9 cellular contexts compared by ENCODE assay signal in the genomic region with DNA sequence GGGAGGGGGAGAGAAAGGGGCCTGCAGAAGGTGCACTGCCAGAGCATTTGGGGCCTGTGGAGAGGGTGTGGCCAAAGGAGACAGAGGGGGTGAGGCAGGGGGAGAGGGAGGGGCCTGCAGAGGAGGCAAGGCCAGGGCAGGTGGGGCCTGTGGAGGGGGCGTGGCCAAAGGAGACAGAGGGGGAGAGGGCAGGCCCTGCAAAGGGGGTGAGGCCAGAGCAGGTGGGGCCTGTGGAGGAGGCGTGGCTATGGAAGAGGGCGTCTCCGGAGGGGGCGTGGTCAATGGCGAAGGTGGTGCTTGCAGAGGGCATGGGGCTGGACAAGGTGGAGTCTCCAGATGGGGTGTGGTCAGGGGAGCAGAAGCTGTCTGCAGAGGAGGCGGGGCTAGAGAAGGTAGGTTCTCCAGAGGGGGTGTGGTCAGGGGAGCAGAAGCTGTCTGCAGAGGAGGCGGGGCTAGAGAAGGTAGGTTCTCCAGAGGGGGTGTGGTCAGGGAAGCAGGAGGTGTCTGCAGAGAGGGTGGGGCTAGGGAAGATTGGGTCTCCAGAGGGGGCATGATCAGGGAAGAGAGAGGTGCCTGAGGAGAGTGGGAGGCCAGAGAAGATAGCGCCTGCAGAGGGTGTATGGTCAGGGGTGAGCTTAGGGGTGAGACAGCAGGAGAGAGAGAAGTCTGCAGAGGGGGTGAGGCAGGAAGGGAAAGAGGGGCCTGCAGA. TPM values are rescaled to one million over a fixed set of nuclear protein-coding genes. Genes with fewer than 3 reads are reported as not detected.
DNase-seq lines count a peak whose midpoint lies in the region; ATAC-seq, FAIRE-seq and TF ChIP-seq lines count a peak whose summit lies in the region.
"Had no signal": no experiment of that assay in that cellular context is flagged by ENCODE, and none has a peak within 500 bp of the region (broad histone marks: within the 10 kb centered on the region; RNA-seq: fewer than 3 reads in every experiment).

No MANE protein-coding gene starts in this region.

- 74% methylated on average over 9 of the region's 9 CpGs for WGBS in right cardiac atrium

- no peak overlapping the region for H3K27ac ChIP-seq in OCI-LY3 (ENCODE audit: low read length)
- no peak overlapping the region for H3K27ac ChIP-seq in right cardiac atrium (ENCODE audit: low read length)
- H3K27ac ChIP-seq: heart right ventricle had no signal

- no peak overlapping the region for H3K27ac Mint-ChIP-seq in activated T-helper 17 cell treated with anti-CD3 and anti-CD28 coated beads, Interleukin-2, amount 50 U/mL, for 72 hours
- H3K27ac Mint-ChIP-seq in stimulated activated naive B cell treated with anti-CD40 and anti-IgM and Interleukin-4, amounts not matched to agents 10 μg/mL and 1 μg/mL and 100 μg/mL, for 72 hours, result peak overlapping the region; percentile 83

- H3K9me3 Mint-ChIP-seq in activated T-helper 17 cell treated with anti-CD3 and anti-CD28 coated beads, Interleukin-2, amount 50 U/mL, for 72 hours, result no peaks in the 10 kb centered on the region
- H3K9me3 Mint-ChIP-seq in stimulated activated naive B cell treated with anti-CD40 and anti-IgM and Interleukin-4, amounts not matched to agents 10 μg/mL and 1 μg/mL and 100 μg/mL, for 72 hours, result peaks cover 5% of the 10 kb centered on the region in 2 donors

- no peaks in the 10 kb centered on the region for H4K20me1 ChIP-seq in OCI-LY3 (ENCODE audit: insufficient read depth, low read length)

- H3K4me1 ChIP-seq in OCI-LY3 (ENCODE audit: low read length) (peaks cover 15% of the 10 kb centered on the region), right cardiac atrium (ENCODE audit: control insufficient read depth, insufficient read depth, low read length) (peaks cover 3% of the 10 kb centered on the region)

- H3K4me3 Mint-ChIP-seq in activated T-helper 17 cell treated with anti-CD3 and anti-CD28 coated beads, Interleukin-2, amount 50 U/mL, for 72 hours, result peak overlapping the region; percentile 41
- peak overlapping the region; percentile 21 to 73 for H3K4me3 Mint-ChIP-seq in stimulated activated naive B cell treated with anti-CD40 and anti-IgM and Interleukin-4, amounts not matched to agents 10 μg/mL and 1 μg/mL and 100 μg/mL, for 72 hours

- FAIRE-seq in GM18507 (lab: Jason Lieb, UNC), result peak; percentile 33

- no peak for ATAC-seq in activated T-helper 17 cell treated with anti-CD3 and anti-CD28 coated beads, Interleukin-2, amount 50 U/mL, for 72 hours (replicated peaks)
- ATAC-seq in right cardiac atrium, result no peak
- ATAC-seq in stimulated activated naive B cell treated with anti-CD40 and anti-IgM and Interleukin-4, amounts not matched to agents 10 μg/mL and 1 μg/mL and 100 μg/mL, for 72 hours (replicated peaks), result no peak
- ATAC-seq in HG02610 (IDR thresholded peaks at IDR 0.05; ENCODE audit: unreplicated experiment), result no peak

- H3K36me3 Mint-ChIP-seq in activated T-helper 17 cell treated with anti-CD3 and anti-CD28 coated beads, Interleukin-2, amount 50 U/mL, for 72 hours (ENCODE audit: low read depth), result no peaks in the 10 kb centered on the region
- H3K36me3 Mint-ChIP-seq in stimulated activated naive B cell treated with anti-CD40 and anti-IgM and Interleukin-4, amounts not matched to agents 10 μg/mL and 1 μg/mL and 100 μg/mL, for 72 hours, result no peaks in the 10 kb centered on the region

- peak overlapping the region; percentile 23; the same call in 1 of the 2 replicates for H3K4me2 ChIP-seq in OCI-LY3 (ENCODE audit: low read length)

- no peaks in the 10 kb centered on the region for H3K36me3 ChIP-seq in OCI-LY3 (replicated peaks; ENCODE audit: low read depth, low read length)
- H3K36me3 ChIP-seq: heart right ventricle had no signal

- DNase-seq in ACHN (peak; percentile 73), GM18507 (ENCODE audit: extremely low spot score, insufficient read length, low read depth) (no peak), right cardiac atrium (peak; percentile 45 to 87 (median 78)), amniotic stem cell (lab: John Stamatoyannopoulos, UW) (no peak)
- peak; percentile 64 for DNase-seq in stimulated activated naive B cell treated with anti-CD40 and anti-IgM and Interleukin-4, amounts not matched to agents 10 μg/mL and 1 μg/mL and 100 μg/mL, for 72 hours

- in situ Hi-C loops in ACHN (cut with HindIII; ENCODE audit: low pct_ligation_motif_present, low pct_unique_long_range_greater_than_20kb, low sequenced_read_pairs), result no loop called here

- no peaks in the 10 kb centered on the region for H3K79me2 ChIP-seq in OCI-LY3 (ENCODE audit: low read length)

- intact Hi-C loops in right cardiac atrium (cut with DNase I), result no loop called here

- H3K27me3 ChIP-seq in OCI-LY3 (ENCODE audit: low read depth, low read length) (no peaks in the 10 kb centered on the region), right cardiac atrium (ENCODE audit: control insufficient read depth, insufficient read depth) (no peaks in the 10 kb centered on the region)

- TF ChIP-seq CTCF in OCI-LY3 (IDR thresholded peaks at IDR 0.05; ENCODE audit: low read depth, low read length), result no peak

- no peak overlapping the region for H3K9ac ChIP-seq in OCI-LY3 (ENCODE audit: low read length)

- H3K9me3 ChIP-seq in OCI-LY3 (ENCODE audit: insufficient read depth, low read length) (no peaks in the 10 kb centered on the region), right cardiac atrium (ENCODE audit: control insufficient read depth, low read length) (no peaks in the 10 kb centered on the region)
- H3K9me3 ChIP-seq: heart right ventricle had no signal

- no peak overlapping the region for H2AFZ ChIP-seq in OCI-LY3 (ENCODE audit: low read depth, low read length)

- peaks cover 14% of the 10 kb centered on the region for H3K27me3 Mint-ChIP-seq in activated T-helper 17 cell treated with anti-CD3 and anti-CD28 coated beads, Interleukin-2, amount 50 U/mL, for 72 hours
- H3K27me3 Mint-ChIP-seq in stimulated activated naive B cell treated with anti-CD40 and anti-IgM and Interleukin-4, amounts not matched to agents 10 μg/mL and 1 μg/mL and 100 μg/mL, for 72 hours, result peaks cover 51 to 71% of the 10 kb centered on the region in 2 donors

- peaks cover 10% of the 10 kb centered on the region for H3K4me1 Mint-ChIP-seq in activated T-helper 17 cell treated with anti-CD3 and anti-CD28 coated beads, Interleukin-2, amount 50 U/mL, for 72 hours
- H3K4me1 Mint-ChIP-seq in stimulated activated naive B cell treated with anti-CD40 and anti-IgM and Interleukin-4, amounts not matched to agents 10 μg/mL and 1 μg/mL and 100 μg/mL, for 72 hours, result peaks cover 34 to 51% of the 10 kb centered on the region in 2 donors

- H3K4me3 ChIP-seq in OCI-LY3 (ENCODE audit: low read length) (no peak overlapping the region), right cardiac atrium (ENCODE audit: low read length) (no peak overlapping the region)

RNA-seq across cellular contexts. Expression of a gene that starts 3.5 kb away (rescaled TPM):
- under 1 TPM; 0.19 to 0.21 TPM for total RNA-seq in activated T-helper 17 cell treated with anti-CD3 and anti-CD28 coated beads, Interleukin-2, amount 50 U/mL, for 72 hours
- under 1 TPM in 2 of 4 donors, not detected in 2; 0.29 to 0.34 TPM for total RNA-seq in right cardiac atrium
- polyA plus RNA-seq in right cardiac atrium, result 0.11 TPM

RNA-seq across cellular contexts. Expression of a gene that starts 17.6 kb away (rescaled TPM):
- total RNA-seq in activated T-helper 17 cell treated with anti-CD3 and anti-CD28 coated beads, Interleukin-2, amount 50 U/mL, for 72 hours, result not detected
- total RNA-seq in right cardiac atrium, result 1 to 10 TPM in 2 of 4 donors, under 1 TPM in 2; 0.93 to 1.2 (median 0.97) TPM
- polyA plus RNA-seq in right cardiac atrium, result 0.36 TPM

RNA-seq across cellular contexts. Expression of a gene that starts 33.0 kb away (rescaled TPM):
- total RNA-seq in activated T-helper 17 cell treated with anti-CD3 and anti-CD28 coated beads, Interleukin-2, amount 50 U/mL, for 72 hours, result 10 to 100 TPM; 39.0 to 46.3 TPM
- total RNA-seq in right cardiac atrium, result 10 to 100 TPM; 23.2 to 32.6 (median 28.5) TPM
- polyA plus RNA-seq in right cardiac atrium, result 26.9 TPM

RNA-seq across cellular contexts. Expression of a gene that starts 40.7 kb away (rescaled TPM):
- total RNA-seq in activated T-helper 17 cell treated with anti-CD3 and anti-CD28 coated beads, Interleukin-2, amount 50 U/mL, for 72 hours, result 1 to 10 TPM; 3.6 to 4.5 TPM
- total RNA-seq in right cardiac atrium, result 10 to 100 TPM; 17.7 to 20.5 (median 18.6) TPM
- polyA plus RNA-seq in right cardiac atrium, result 22.2 TPM

RNA-seq across cellular contexts. Expression of a gene that starts 43.9 kb away (rescaled TPM):
- total RNA-seq in activated T-helper 17 cell treated with anti-CD3 and anti-CD28 coated beads, Interleukin-2, amount 50 U/mL, for 72 hours, result 1 to 10 TPM; 3.7 to 7.6 TPM
- 10 to 100 TPM in 3 of 4 donors, 1 to 10 TPM in 1; 8.0 to 17.6 (median 14.5) TPM for total RNA-seq in right cardiac atrium
- 2.4 TPM for polyA plus RNA-seq in right cardiac atrium

Comparison
In these comparisons a context has a peak if more than half of its experiments do, and no peak if none do; other contexts are left out.
1. DNase-seq: peak in ACHN (single experiment), right cardiac atrium (3 of 3) and stimulated activated naive B cell treated with anti-CD40 and anti-IgM and Interleukin-4, amounts not matched to agents 10 μg/mL and 1 μg/mL and 100 μg/mL, for 72 hours (single experiment); none in GM18507 (single experiment) and amniotic stem cell (single experiment).